In genomic region chr12:25155031-25155576, GRCh38 we compare ENCODE assay signal across 8 cellular contexts. TPM values are rescaled to one million over a fixed set of nuclear protein-coding genes. Genes with fewer than 3 reads are reported as not detected.
DNase-seq lines count a peak whose midpoint lies in the region; ATAC-seq and TF ChIP-seq lines count a peak whose summit lies in the region.

No MANE protein-coding gene starts in this region.

- no peaks in the 10 kb centered on the region for H3F3A ChIP-seq in neural cell (ENCODE audit: insufficient read depth, low read length, poor library complexity, severe bottlenecking)

- intact Hi-C loops in posterior vena cava (cut with DNase I): no loop called here

- DNase-seq in AG08395 (ENCODE audit: low spot score) (peak; percentile 49), GM12864 (ENCODE audit: low read depth) (peak; percentile 55), NCI-H774 (lab: John Stamatoyannopoulos, UW) (peak; percentile 20), dedifferentiated amniotic fluid mesenchymal stem cell (ENCODE audit: extremely low spot score) (peak; percentile 67), posterior vena cava (ENCODE audit: low spot score) (no peak)
- no peak for DNase-seq in stimulated activated CD4-positive, alpha-beta T cell treated with anti-CD3 and anti-CD28 coated beads, Interleukin-2, amount 100 ng/mL, for 48 hours

- H3K4me3 ChIP-seq in GM12864 (ENCODE audit: low read depth, low read length): no peak overlapping the region; the same call in 1 of the 2 replicates
- no peak overlapping the region for H3K4me3 ChIP-seq in neural cell (ENCODE audit: low read length)

- TF ChIP-seq RAD21 in neural cell (conservative IDR thresholded peaks at IDR 0.05): peak; percentile 59

- no peak overlapping the region for H3K27ac ChIP-seq in neural cell (ENCODE audit: low read length)

- no peaks in the 10 kb centered on the region for H3K27me3 ChIP-seq in neural cell (ENCODE audit: insufficient read depth, low read depth, low read length)

- no peaks in the 10 kb centered on the region for H3K9me2 ChIP-seq in neural cell (ENCODE audit: insufficient read depth, low read length)

- H3K36me3 ChIP-seq in neural cell (ENCODE audit: insufficient read depth, low read length): no peaks in the 10 kb centered on the region

- H2AFZ ChIP-seq in neural cell (ENCODE audit: low read depth, low read length): no peak overlapping the region

- no peaks in the 10 kb centered on the region for H3K79me2 ChIP-seq in neural cell (replicated peaks; ENCODE audit: insufficient read depth, low read length)

- H3K9ac ChIP-seq in neural cell (ENCODE audit: low read length): no peak overlapping the region

- no peak for TF ChIP-seq EP300 in neural cell (conservative IDR thresholded peaks at IDR 0.05; ENCODE audit: poor library complexity, severe bottlenecking)

- TF ChIP-seq CTCF in GM12864 (IDR thresholded peaks at IDR 0.05; ENCODE audit: low read depth, low read length, missing control alignments): peak; percentile 64
- peak; percentile 61 for TF ChIP-seq CTCF in neural cell (IDR thresholded peaks at IDR 0.05; ENCODE audit: poor library complexity, severe bottlenecking)

- no peaks in the 10 kb centered on the region for H3K9me3 ChIP-seq in neural cell (ENCODE audit: low read length)

- H4K20me1 ChIP-seq in neural cell (ENCODE audit: insufficient read depth): no peaks in the 10 kb centered on the region

- ATAC-seq in HG02852 (IDR thresholded peaks at IDR 0.05; ENCODE audit: unreplicated experiment): peak; percentile 50

- no peak overlapping the region for H3K4me2 ChIP-seq in neural cell (ENCODE audit: low read length)

TF ChIP-seq in neural cell, 6 proteins besides CTCF, POLR2A, EP300 and RAD21:
- TF ChIP-seq SMC3 (conservative IDR thresholded peaks at IDR 0.05; ENCODE audit: poor library complexity) (peak; percentile 64), MXI1 (conservative IDR thresholded peaks at IDR 0.05; ENCODE audit: poor library complexity, severe bottlenecking) (no peak)

RNA-seq across cellular contexts. Expression of gene DNAI7, which starts 39.9 kb away (rescaled TPM):
- 0.58 and 1.3 TPM in 2 replicates for polyA plus RNA-seq in neural cell
- 3.8 and 5.6 TPM in 2 replicates for polyA minus RNA-seq in neural cell
- total RNA-seq in posterior vena cava: 1 to 10 TPM in 1 of 2 donors, not detected in 1; 1.1 TPM

RNA-seq across cellular contexts. Expression of gene ETFRF1, which starts 39.9 kb away (rescaled TPM):
- 81.8 and 85.0 TPM in 2 replicates for polyA plus RNA-seq in neural cell
- 52.6 and 78.4 TPM in 2 replicates for polyA minus RNA-seq in neural cell
- total RNA-seq in posterior vena cava: 10 to 100 TPM; 21.2 to 26.5 TPM

Comparison
In these comparisons a context has a peak if more than half of its experiments do, and no peak if none do; other contexts are left out.
1. DNase-seq: peak in AG08395 (single experiment), GM12864 (single experiment), NCI-H774 (single experiment) and dedifferentiated amniotic fluid mesenchymal stem cell (single experiment); none in posterior vena cava (single experiment) and stimulated activated CD4-positive, alpha-beta T cell treated with anti-CD3 and anti-CD28 coated beads, Interleukin-2, amount 100 ng/mL, for 48 hours (0 of 2).